7 cellular contexts compared by ENCODE assay signal in the genomic region with DNA sequence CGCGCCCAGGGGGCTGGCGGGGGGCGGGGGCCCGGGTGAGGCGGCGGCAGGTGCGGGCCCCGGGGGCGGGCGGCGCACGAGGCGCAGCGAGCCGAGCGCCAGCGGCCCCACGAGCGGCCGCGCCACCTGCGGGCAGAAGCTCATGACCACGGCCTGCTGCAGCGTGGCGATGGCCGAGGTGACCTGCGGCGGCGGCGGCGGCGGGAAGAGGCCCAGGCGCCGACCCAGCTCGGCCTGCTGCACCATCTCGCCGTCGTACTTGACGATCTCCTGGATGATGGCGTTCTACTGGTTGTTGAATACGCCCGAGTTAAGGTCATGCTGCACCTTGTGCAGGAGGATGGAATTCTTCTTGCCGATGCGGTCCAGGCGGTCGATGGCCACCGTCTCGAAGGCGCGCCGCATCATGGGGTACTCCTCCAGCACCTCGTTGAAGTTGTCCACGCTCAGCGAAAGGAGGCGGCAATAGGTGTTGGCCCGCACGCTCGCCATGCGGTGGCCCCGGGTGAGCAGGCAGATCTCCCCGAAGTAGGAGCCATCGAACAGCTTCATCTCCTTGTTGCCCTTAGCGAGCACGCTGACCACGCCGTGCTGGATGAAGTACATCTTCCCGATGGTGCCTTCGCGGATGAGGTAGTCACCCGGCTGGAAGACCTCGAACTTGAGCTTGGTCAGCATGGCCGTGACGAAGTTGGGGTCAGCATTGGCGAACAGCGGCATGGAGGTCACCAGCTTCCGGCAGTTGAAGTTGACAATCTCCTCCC.
A peak's percentile ranks its signal among the peaks of the same experiment; 100 is the strongest.
DNase-seq lines count a peak whose midpoint lies in the region; ATAC-seq and FAIRE-seq lines count a peak whose summit lies in the region.
"Not testable (repeated sequence)": the region's sequence is repeated elsewhere in the genome, so short reads cannot be mapped to it uniquely, and the experiment has no call there.

No MANE protein-coding gene starts in this region.

- intact Hi-C loops in Right ventricle myocardium inferior (cut with DNase I); posterior vena cava (cut with DNase I): not testable (repeated sequence)

- FAIRE-seq in HTR-8/SVneo (lab: Jason Lieb, UNC), result peak; percentile 69
- peak; percentile 44 for FAIRE-seq in urothelium cell line (lab: Jason Lieb, UNC)

- DNase-seq in Ammon's horn (ENCODE audit: low spot score) (peak; percentile 0), ecto neural progenitor cell (ENCODE audit: low spot score) (peak; percentile 19), Right ventricle myocardium inferior (ENCODE audit: missing footprints) (peak; percentile 60), islet precursor cell (peak; percentile 6), posterior vena cava (ENCODE audit: low spot score) (peak; percentile 76)
- DNase-seq in HTR-8/SVneo (ENCODE audit: insufficient read length, low spot score); urothelium cell line (ENCODE audit: low spot score): not testable (repeated sequence)

- ATAC-seq in Right ventricle myocardium inferior, result not testable (repeated sequence)
